In the genomic region with DNA sequence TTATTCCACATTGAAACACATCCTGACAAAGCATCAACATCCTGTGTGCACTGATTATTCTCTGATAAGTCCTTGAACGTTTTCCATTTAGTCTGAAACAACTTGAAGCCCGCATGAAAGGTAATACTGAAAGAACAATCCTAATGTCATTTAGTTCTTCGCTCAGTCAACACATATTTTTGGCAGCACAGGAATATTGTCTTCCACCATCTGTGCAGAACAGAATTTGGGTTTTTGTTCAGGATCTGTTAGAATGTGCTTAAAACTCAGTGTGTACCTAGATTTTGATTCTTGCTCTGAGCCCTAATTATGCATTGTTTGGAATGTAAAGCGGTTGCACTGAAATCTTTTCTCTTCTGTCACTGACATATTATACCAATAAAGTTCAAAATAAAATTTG, we compare ENCODE assay signal across 24 cellular contexts.
DNase-seq lines count a peak whose midpoint lies in the region; ATAC-seq, FAIRE-seq and TF ChIP-seq lines count a peak whose summit lies in the region.
"Had no signal": no experiment of that assay in that cellular context is flagged by ENCODE, and none has a peak within 500 bp of the region (broad histone marks: within the 10 kb centered on the region; RNA-seq: fewer than 3 reads in every experiment).

No MANE protein-coding gene starts in this region.

- H3K27me3 Mint-ChIP-seq in astrocyte (ENCODE audit: low read depth, unreplicated experiment) (no peaks in the 10 kb centered on the region), neural progenitor cell (ENCODE audit: insufficient read depth, low read depth) (peaks cover 3% of the 10 kb centered on the region)
- peaks cover 0 to 2% of the 10 kb centered on the region in 2 donors for H3K27me3 Mint-ChIP-seq in CD8-positive, alpha-beta memory T cell
- H3K27me3 Mint-ChIP-seq: B cell; CD4-positive, CD25-positive, alpha-beta regulatory T cell had no signal

- peak; percentile 37 for FAIRE-seq in astrocyte (lab: Jason Lieb, UNC)
- FAIRE-seq: D721Med, GM12891, GM18507, H1 had no signal

- H2AFZ ChIP-seq in Karpas-422 (ENCODE audit: low read length) = peak overlapping the region; percentile 24; the same call in 1 of the 2 replicates
- H2AFZ ChIP-seq in astrocyte (ENCODE audit: low read depth, low read length) = peak overlapping the region; percentile 14
- H2AFZ ChIP-seq in neural progenitor cell (replicated peaks) = peak overlapping the region; percentile 27
- peak overlapping the region; percentile 10 for H2AFZ ChIP-seq in smooth muscle cell (ENCODE audit: low read depth)
- H2AFZ ChIP-seq: GM23248 had no signal

- H3K4me3 ChIP-seq in Karpas-422 (ENCODE audit: low read length) = no peak overlapping the region
- H3K4me3 ChIP-seq in astrocyte (ENCODE audit: insufficient read depth, low read depth, low read length) = no peak overlapping the region
- H3K4me3 ChIP-seq in neural progenitor cell = no peak overlapping the region
- H3K4me3 ChIP-seq in smooth muscle cell = no peak overlapping the region
- H3K4me3 ChIP-seq in CD8-positive, alpha-beta memory T cell (ENCODE audit: low read length) = no peak overlapping the region
- H3K4me3 ChIP-seq: BLaER1, GM23248 had no signal

- POLR2A ChIA-PET in CD8-positive, alpha-beta memory T cell (lab: Charles Lee) = no interaction called here

- peaks cover 25% of the 10 kb centered on the region for H3K4me1 ChIP-seq in Karpas-422 (ENCODE audit: low read length)
- no peaks in the 10 kb centered on the region for H3K4me1 ChIP-seq in astrocyte (ENCODE audit: insufficient read depth, low read length)
- no peaks in the 10 kb centered on the region for H3K4me1 ChIP-seq in neural progenitor cell
- H3K4me1 ChIP-seq in smooth muscle cell (ENCODE audit: low read depth) = no peaks in the 10 kb centered on the region
- H3K4me1 ChIP-seq in CD8-positive, alpha-beta memory T cell (ENCODE audit: insufficient read depth, low read length) = no peaks in the 10 kb centered on the region
- H3K4me1 ChIP-seq: BLaER1 had no signal

- H3K4me2 ChIP-seq in Karpas-422 (ENCODE audit: low read depth, low read length, poor library complexity, severe bottlenecking) (no peak overlapping the region), astrocyte (ENCODE audit: low read length) (no peak overlapping the region), neural progenitor cell (no peak overlapping the region), smooth muscle cell (no peak overlapping the region)
- H3K4me2 ChIP-seq: BLaER1 had no signal

- H3K4me3 Mint-ChIP-seq in astrocyte (ENCODE audit: unreplicated experiment) (no peak overlapping the region), neural progenitor cell (no peak overlapping the region)
- H3K4me3 Mint-ChIP-seq in CD8-positive, alpha-beta memory T cell = no peak overlapping the region
- H3K4me3 Mint-ChIP-seq: B cell; CD4-positive, CD25-positive, alpha-beta regulatory T cell; CD8-positive, alpha-beta T cell had no signal

- no peaks in the 10 kb centered on the region for H3K27me3 ChIP-seq in Karpas-422 (ENCODE audit: low read length)
- H3K27me3 ChIP-seq in astrocyte (ENCODE audit: insufficient read depth, low read length) = no peaks in the 10 kb centered on the region
- H3K27me3 ChIP-seq in neural progenitor cell = no peaks in the 10 kb centered on the region
- no peaks in the 10 kb centered on the region for H3K27me3 ChIP-seq in smooth muscle cell (ENCODE audit: low read depth)
- H3K27me3 ChIP-seq in CD8-positive, alpha-beta memory T cell (ENCODE audit: insufficient read depth, low read length, poor library complexity, severe bottlenecking) = no peaks in the 10 kb centered on the region
- H3K27me3 ChIP-seq: BLaER1 had no signal

- no peaks in the 10 kb centered on the region for H3K9me2 ChIP-seq in Karpas-422 (replicated peaks; ENCODE audit: insufficient read depth, low read length)

- H3K4me1 Mint-ChIP-seq in astrocyte (ENCODE audit: low read depth, unreplicated experiment) (no peaks in the 10 kb centered on the region), neural progenitor cell (peaks cover 2% of the 10 kb centered on the region)
- no peaks in the 10 kb centered on the region for H3K4me1 Mint-ChIP-seq in CD8-positive, alpha-beta memory T cell
- H3K4me1 Mint-ChIP-seq: B cell; CD4-positive, CD25-positive, alpha-beta regulatory T cell had no signal

- CTCF ChIA-PET in CD8-positive, alpha-beta memory T cell (lab: Charles Lee) = no interaction called here

- H3K36me3 Mint-ChIP-seq in astrocyte (ENCODE audit: low read depth, unreplicated experiment) (no peaks in the 10 kb centered on the region), neural progenitor cell (no peaks in the 10 kb centered on the region)
- H3K36me3 Mint-ChIP-seq in CD8-positive, alpha-beta memory T cell = no peaks in the 10 kb centered on the region
- H3K36me3 Mint-ChIP-seq: CD4-positive, CD25-positive, alpha-beta regulatory T cell; CD8-positive, alpha-beta T cell had no signal

- no peak overlapping the region for H3K27ac ChIP-seq in Karpas-422 (ENCODE audit: low read length)
- no peak overlapping the region for H3K27ac ChIP-seq in astrocyte (ENCODE audit: low read depth, low read length)
- no peak overlapping the region for H3K27ac ChIP-seq in neural progenitor cell
- no peak overlapping the region for H3K27ac ChIP-seq in smooth muscle cell (ENCODE audit: low read depth)
- H3K27ac ChIP-seq in CD8-positive, alpha-beta memory T cell (ENCODE audit: low read depth, low read length) = no peak overlapping the region
- H3K27ac ChIP-seq: BLaER1, C4-2B, GM23248 had no signal

- TF ChIP-seq CTCF in astrocyte (IDR thresholded peaks at IDR 0.05; ENCODE audit: insufficient read depth, low read depth, low read length) (no peak), neural progenitor cell (IDR thresholded peaks at IDR 0.05) (no peak), smooth muscle cell (IDR thresholded peaks at IDR 0.05; ENCODE audit: borderline replicate concordance, insufficient read depth, poor library complexity, severe bottlenecking) (no peak)

- no peak overlapping the region for H3K9ac ChIP-seq in Karpas-422 (ENCODE audit: low read length)
- no peak overlapping the region for H3K9ac ChIP-seq in astrocyte (ENCODE audit: low read length)
- no peak overlapping the region for H3K9ac ChIP-seq in neural progenitor cell
- no peak overlapping the region for H3K9ac ChIP-seq in smooth muscle cell (ENCODE audit: low read depth)
- H3K9ac ChIP-seq: BLaER1, GM23248 had no signal

- no peak overlapping the region for H3K27ac Mint-ChIP-seq in astrocyte (ENCODE audit: unreplicated experiment)
- H3K27ac Mint-ChIP-seq in neural progenitor cell = no peak overlapping the region
- H3K27ac Mint-ChIP-seq in CD8-positive, alpha-beta memory T cell = no peak overlapping the region
- H3K27ac Mint-ChIP-seq: B cell; CD4-positive, CD25-positive, alpha-beta regulatory T cell; CD8-positive, alpha-beta T cell had no signal

- 90% methylated on average over 4 of the region's 4 CpGs for WGBS in smooth muscle cell (ENCODE audit: low lambda C conversion rate)

- H3K9me3 ChIP-seq in Karpas-422 (ENCODE audit: low read length) = no peaks in the 10 kb centered on the region
- no peaks in the 10 kb centered on the region for H3K9me3 ChIP-seq in astrocyte (ENCODE audit: insufficient read depth, low read depth, low read length)
- no peaks in the 10 kb centered on the region for H3K9me3 ChIP-seq in neural progenitor cell (ENCODE audit: low read depth)
- no peaks in the 10 kb centered on the region for H3K9me3 ChIP-seq in smooth muscle cell (replicated peaks; ENCODE audit: low read depth)
- no peaks in the 10 kb centered on the region for H3K9me3 ChIP-seq in CD8-positive, alpha-beta memory T cell (ENCODE audit: low read length)
- H3K9me3 ChIP-seq: BLaER1 had no signal

- H4K20me1 ChIP-seq in Karpas-422 (ENCODE audit: insufficient read depth, low read depth, low read length) = no peaks in the 10 kb centered on the region
- no peaks in the 10 kb centered on the region for H4K20me1 ChIP-seq in astrocyte (ENCODE audit: insufficient read depth, low read length)
- no peaks in the 10 kb centered on the region for H4K20me1 ChIP-seq in neural progenitor cell (ENCODE audit: low read depth)
- H4K20me1 ChIP-seq in smooth muscle cell (ENCODE audit: low read depth) = no peaks in the 10 kb centered on the region
- H4K20me1 ChIP-seq: BLaER1 had no signal

- no peak for DNase-seq in Karpas-422
- DNase-seq in astrocyte (ENCODE audit: low read depth) = no peak
- no peak for DNase-seq in neural progenitor cell (ENCODE audit: low spot score)
- DNase-seq in smooth muscle cell (lab: John Stamatoyannopoulos, UW; ENCODE audit: unreplicated experiment) = no peak
- no peak for DNase-seq in kidney tubule cell (ENCODE audit: low spot score)
- no peak for DNase-seq in stimulated activated naive CD8-positive, alpha-beta T cell treated with anti-CD3 and anti-CD28 coated beads, Interleukin-15, Interleukin-2, amounts not matched to agents 100 U/mL and 50 U/mL, for 24 hours
- no peak for DNase-seq in iPS-NIHi11 (ENCODE audit: low spot score)
- DNase-seq in CD8-positive, alpha-beta memory T cell = no peak
- DNase-seq: CD4-positive, CD25-positive, alpha-beta regulatory T cell; CD8-positive, alpha-beta T cell; DMS 273 treated with DMSO at 0.1 percent for 48 hours; DMS79; EL; GF-D8; GM23248; H7; HCEC 1CT had no signal

- H3K36me3 ChIP-seq in Karpas-422 (ENCODE audit: insufficient read depth, low read length) = no peaks in the 10 kb centered on the region
- H3K36me3 ChIP-seq in astrocyte (ENCODE audit: insufficient read depth, low read length) = no peaks in the 10 kb centered on the region
- no peaks in the 10 kb centered on the region for H3K36me3 ChIP-seq in neural progenitor cell
- no peaks in the 10 kb centered on the region for H3K36me3 ChIP-seq in smooth muscle cell (ENCODE audit: low read depth)
- H3K36me3 ChIP-seq in CD8-positive, alpha-beta memory T cell (ENCODE audit: insufficient read depth, low read length) = no peaks in the 10 kb centered on the region
- H3K36me3 ChIP-seq: BLaER1 had no signal

- H3K9me3 Mint-ChIP-seq in astrocyte (ENCODE audit: unreplicated experiment) = peaks cover 2% of the 10 kb centered on the region
- peaks cover 3% of the 10 kb centered on the region for H3K9me3 Mint-ChIP-seq in neural progenitor cell
- peaks cover 7 to 48% (median 24%) of the 10 kb centered on the region in 5 donors for H3K9me3 Mint-ChIP-seq in CD8-positive, alpha-beta memory T cell

- ATAC-seq in stimulated activated naive CD8-positive, alpha-beta T cell treated with anti-CD3 and anti-CD28 coated beads, Interleukin-15, Interleukin-2, amounts not matched to agents 100 U/mL and 50 U/mL, for 24 hours = no peak
- ATAC-seq: CD8-positive, alpha-beta T cell had no signal

- H3F3A ChIP-seq in neural progenitor cell (ENCODE audit: low read depth) = no peaks in the 10 kb centered on the region
- H3F3A ChIP-seq in smooth muscle cell (ENCODE audit: low read depth) = peaks cover 3% of the 10 kb centered on the region

- H3K79me2 ChIP-seq in Karpas-422 (ENCODE audit: low read length) (no peaks in the 10 kb centered on the region), astrocyte (ENCODE audit: insufficient read depth, low read length) (no peaks in the 10 kb centered on the region), neural progenitor cell (ENCODE audit: low read depth) (no peaks in the 10 kb centered on the region), smooth muscle cell (ENCODE audit: low read depth) (no peaks in the 10 kb centered on the region)
